1 cellular context compared by ENCODE assay signal in genomic region chr10:24718031-24718855, GRCh38.
TF ChIP-seq lines count a peak whose summit lies in the region.

No MANE protein-coding gene starts in this region.

TF ChIP-seq in endothelial cell of umbilical vein, 7 proteins besides CTCF, POLR2A, EP300 and RAD21:
- no peak for TF ChIP-seq POLR2AphosphoS5 (IDR thresholded peaks at IDR 0.05; ENCODE audit: insufficient read depth, low read depth, low read length)
- TF ChIP-seq GATA2 (IDR thresholded peaks at IDR 0.05; ENCODE audit: insufficient read depth, insufficient read length, low read depth, low read length): no peak
- TF ChIP-seq FOS (IDR thresholded peaks at IDR 0.05; ENCODE audit: borderline replicate concordance, insufficient read depth, low read length): no peak
- no peak for TF ChIP-seq EZH2 (IDR thresholded peaks at IDR 0.05; ENCODE audit: borderline replicate concordance, low read depth, low read length, severe bottlenecking)
- TF ChIP-seq MYC (IDR thresholded peaks at IDR 0.05; ENCODE audit: low read depth, low read length): no peak
- no peak for TF ChIP-seq MAX (IDR thresholded peaks at IDR 0.05; ENCODE audit: insufficient read depth, insufficient read length)
- TF ChIP-seq JUN (IDR thresholded peaks at IDR 0.05; ENCODE audit: borderline replicate concordance, insufficient read depth, insufficient read length, low read depth): no peak
TF ChIP-seq in endothelial cell of umbilical vein: peak in this region for 0.
